In the genomic region with DNA sequence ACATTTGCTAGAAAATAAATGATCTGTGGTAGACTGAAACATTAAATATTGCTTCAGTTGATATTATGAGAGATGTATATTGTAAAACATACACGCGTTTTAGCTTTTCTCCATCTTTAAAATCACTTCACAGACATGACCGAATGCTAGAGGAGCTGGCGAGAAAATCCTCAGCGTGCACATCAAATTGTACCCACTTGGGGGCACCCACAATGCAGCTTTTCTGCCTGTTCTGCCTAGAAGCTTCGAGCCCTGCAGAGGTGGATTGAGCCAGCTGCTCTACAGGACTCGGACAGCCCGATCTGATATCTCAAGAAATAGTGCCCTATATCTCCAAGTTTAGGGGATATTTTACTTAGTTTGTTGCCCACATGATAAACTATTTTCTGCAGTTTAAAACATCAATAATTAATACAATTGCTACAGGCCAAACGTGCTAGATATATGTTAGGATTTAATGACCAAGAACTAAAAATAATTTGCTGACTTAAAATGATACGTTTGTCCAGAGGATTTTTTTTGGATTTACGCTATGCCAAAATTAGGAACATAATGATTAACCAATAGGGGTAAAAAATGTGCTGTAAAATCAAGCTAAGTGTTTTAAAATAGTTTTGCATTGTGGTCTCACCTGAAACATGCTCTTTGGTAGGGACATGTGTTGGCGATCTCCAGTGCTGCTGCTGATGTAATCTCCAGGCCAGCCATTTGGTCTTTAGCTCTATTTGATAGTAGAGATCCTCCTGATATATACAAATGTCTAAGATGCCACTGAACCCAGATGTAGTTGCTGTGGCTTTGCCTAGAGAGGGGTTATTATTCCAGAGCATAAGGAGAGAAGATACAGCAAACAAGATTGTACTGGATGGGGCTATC, we compare ENCODE assay signal across 8 cellular contexts. TPM values are rescaled to one million over a fixed set of nuclear protein-coding genes. Genes with fewer than 3 reads are reported as not detected.
DNase-seq lines count a peak whose midpoint lies in the region; ATAC-seq and TF ChIP-seq lines count a peak whose summit lies in the region.

No MANE protein-coding gene starts in this region.

- H3K4me3 Mint-ChIP-seq in Calu3 (ENCODE audit: low read depth, unreplicated experiment), result no peak overlapping the region

- CTCF ChIA-PET in Calu3 (lab: Charles Lee), result interaction anchor here (0.7 to 2.1 kb wide), 6 partner anchors 18 to 894 kb away, joined by 3 to 9 read pairs (median 5); no protein-coding TSS in a partner anchor

- BruUV-seq in Calu3 (replicated peaks; lab: Mats Ljungman, UMichigan), result no TSS peak

- DNase-seq in Calu3 (peak; percentile 70), HT1080 (ENCODE audit: low read depth) (peak; percentile 60), NT2/D1 (ENCODE audit: low read depth, low spot score) (peak; percentile 50), head of caudate nucleus (peak; percentile 6 to 82 (median 54)), retina (peak; percentile 65)
- DNase-seq in activated T-cell treated with anti-CD3 and anti-CD28 coated beads, Interleukin-2, amount 50 U/mL, for 48 hours, result peak; percentile 61 to 70

- no peaks in the 10 kb centered on the region for H3K36me3 Mint-ChIP-seq in Calu3 (ENCODE audit: insufficient read depth, unreplicated experiment)

- H3K27me3 ChIP-seq in NT2/D1 (ENCODE audit: insufficient read depth, insufficient read length), result no peaks in the 10 kb centered on the region

- no peaks in the 10 kb centered on the region for H3K4me1 ChIP-seq in NT2/D1 (ENCODE audit: insufficient read depth, insufficient read length)

- no peak overlapping the region for H3K4me3 ChIP-seq in NT2/D1 (ENCODE audit: insufficient read length, low read depth)

- H3K4me1 Mint-ChIP-seq in Calu3 (ENCODE audit: low read depth, unreplicated experiment), result no peaks in the 10 kb centered on the region

- H3K9me3 ChIP-seq in NT2/D1 (ENCODE audit: insufficient read depth, low read length), result no peaks in the 10 kb centered on the region

- H3K27ac Mint-ChIP-seq in Calu3 (ENCODE audit: unreplicated experiment), result no peak overlapping the region

- intact Hi-C loops in Calu3 (cut with micrococcal nuclease; ENCODE audit: unreplicated experiment) (loop anchor here (1.0 to 5.0 kb wide), 3 partner anchors 78 to 893 kb away; a partner anchor contains a TSS), head of caudate nucleus (cut with DNase I) (no loop called here)

- TF ChIP-seq CTCF in Calu3 (IDR thresholded peaks at IDR 0.05; ENCODE audit: unreplicated experiment), result peak; percentile 47

- H3K36me3 ChIP-seq in NT2/D1 (ENCODE audit: insufficient read depth, insufficient read length, low read length), result no peaks in the 10 kb centered on the region

- H3K27me3 Mint-ChIP-seq in Calu3 (ENCODE audit: unreplicated experiment), result no peaks in the 10 kb centered on the region

- ATAC-seq in GM19463 (IDR thresholded peaks at IDR 0.05; ENCODE audit: unreplicated experiment) (peak; percentile 97), HG02610 (IDR thresholded peaks at IDR 0.05; ENCODE audit: unreplicated experiment) (no peak)

- H3K9ac ChIP-seq in NT2/D1 (ENCODE audit: insufficient read length, low read depth), result no peak overlapping the region

- no peaks in the 10 kb centered on the region for H3K9me3 Mint-ChIP-seq in Calu3 (ENCODE audit: low read depth, unreplicated experiment)

RNA-seq across cellular contexts. Expression of a gene that starts 22.3 kb away (rescaled TPM):
- total RNA-seq in Calu3 (2022), result 209 and 225 TPM in 2 replicates
- total RNA-seq in HT1080 (2014; rRNA removed; shearing (Covaris generic)), result 259 and 273 TPM in 2 replicates
- polyA plus RNA-seq in HT1080 (2015; cell fraction: cytosol; rRNA removed), result 354 and 419 TPM in 2 replicates
- 174 and 205 TPM in 2 replicates for polyA plus RNA-seq in HT1080 (2015; cell fraction: nucleus; rRNA removed)

RNA-seq across cellular contexts. Expression of a gene that starts 35.9 kb away (rescaled TPM):
- 46.1 and 53.9 TPM in 2 replicates for total RNA-seq in Calu3 (2022)
- total RNA-seq in HT1080 (2014; rRNA removed; shearing (Covaris generic)), result 23.6 and 29.8 TPM in 2 replicates
- polyA plus RNA-seq in HT1080 (2015; cell fraction: cytosol; rRNA removed), result 29.2 and 35.9 TPM in 2 replicates
- 28.7 and 31.4 TPM in 2 replicates for polyA plus RNA-seq in HT1080 (2015; cell fraction: nucleus; rRNA removed)
